Comparison of ENCODE assay signal across 22 cellular contexts in the genomic region with DNA sequence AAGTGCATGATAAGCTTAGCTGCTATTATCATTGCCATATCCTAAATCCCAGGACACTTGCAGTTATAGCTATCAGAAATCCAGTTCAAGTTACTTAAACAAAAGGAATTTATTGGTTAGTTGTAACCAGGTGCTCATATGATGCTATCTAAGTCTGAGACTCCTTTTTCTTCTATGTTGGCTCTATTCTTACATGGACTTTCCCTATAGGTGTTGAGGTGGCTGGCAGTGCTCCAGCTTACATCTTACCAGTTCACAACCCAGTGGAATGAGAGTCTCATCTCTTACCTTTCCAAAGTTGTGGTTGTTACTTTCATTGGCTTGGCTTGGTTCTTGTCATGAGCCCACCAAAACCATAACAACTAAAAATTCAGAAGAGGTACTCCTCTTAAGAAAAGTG.
DNase-seq lines count a peak whose midpoint lies in the region; TF ChIP-seq lines count a peak whose summit lies in the region.
"Had no signal": no experiment of that assay in that cellular context is flagged by ENCODE, and none has a peak within 500 bp of the region (broad histone marks: within the 10 kb centered on the region; RNA-seq: fewer than 3 reads in every experiment).

No MANE protein-coding gene starts in this region.

- no peaks in the 10 kb centered on the region for H3K36me3 ChIP-seq in smooth muscle cell (ENCODE audit: low read depth)
- no peaks in the 10 kb centered on the region for H3K36me3 ChIP-seq in vagina
- H3K36me3 ChIP-seq: esophagus muscularis mucosa, gastroesophageal sphincter, upper lobe of right lung had no signal

- TF ChIP-seq CTCF in HFFc6 (IDR thresholded peaks at IDR 0.05) (no peak), chondrocyte (IDR thresholded peaks at IDR 0.05) (no peak), smooth muscle cell (IDR thresholded peaks at IDR 0.05; ENCODE audit: borderline replicate concordance, insufficient read depth, poor library complexity, severe bottlenecking) (no peak), dorsolateral prefrontal cortex (IDR thresholded peaks at IDR 0.05 in 54 of 56, conservative IDR thresholded peaks at IDR 0.05 in 2 of 56; ENCODE audit: low read depth in 1 of 56, partially characterized antibody in 56 of 56) (no peak), vagina (IDR thresholded peaks at IDR 0.05) (no peak)

- intact Hi-C loops in dorsolateral prefrontal cortex (cut with DNase I), result no loop called here
- intact Hi-C loops in vagina (cut with DNase I), result no loop called here

- H3F3A ChIP-seq in smooth muscle cell (ENCODE audit: low read depth), result peaks cover 14% of the 10 kb centered on the region

- no peak for TF ChIP-seq POLR2A in vagina (IDR thresholded peaks at IDR 0.05)

- H3K4me3 Mint-ChIP-seq in HFFc6 (peak overlapping the region; percentile 20), chondrocyte (ENCODE audit: unreplicated experiment) (no peak overlapping the region)
- H3K4me3 Mint-ChIP-seq: central memory CD8-positive, alpha-beta T cell; IgD-negative memory B cell had no signal

- peaks cover 20% of the 10 kb centered on the region for H3K36me3 Mint-ChIP-seq in HFFc6 (ENCODE audit: low read depth)
- no peaks in the 10 kb centered on the region for H3K36me3 Mint-ChIP-seq in chondrocyte (ENCODE audit: low read depth)

- H3K4me2 ChIP-seq in smooth muscle cell, result peak overlapping the region; percentile 67

- H3K27me3 ChIP-seq in smooth muscle cell (ENCODE audit: low read depth) (no peaks in the 10 kb centered on the region), dorsolateral prefrontal cortex (peaks cover 0 to 3% (median 0%) of the 10 kb centered on the region in 45 donors), vagina (no peaks in the 10 kb centered on the region)
- H3K27me3 ChIP-seq: esophagus muscularis mucosa, gastroesophageal sphincter, upper lobe of right lung had no signal

- H3K4me1 ChIP-seq in smooth muscle cell (ENCODE audit: low read depth) (peaks cover 3% of the 10 kb centered on the region), vagina (no peaks in the 10 kb centered on the region)
- H3K4me1 ChIP-seq: upper lobe of right lung had no signal

- H4K20me1 ChIP-seq in smooth muscle cell (ENCODE audit: low read depth), result no peaks in the 10 kb centered on the region

- no peak overlapping the region for H3K9ac ChIP-seq in smooth muscle cell (ENCODE audit: low read depth)

- H3K27ac Mint-ChIP-seq in HFFc6, result peak overlapping the region; percentile 79; the same call in 1 of the 2 replicates
- H3K27ac Mint-ChIP-seq in chondrocyte (ENCODE audit: unreplicated experiment), result peak overlapping the region; percentile 85
- H3K27ac Mint-ChIP-seq: IgD-negative memory B cell had no signal

- no peaks in the 10 kb centered on the region for H3K9me3 Mint-ChIP-seq in HFFc6
- peaks cover 3% of the 10 kb centered on the region for H3K9me3 Mint-ChIP-seq in chondrocyte (ENCODE audit: low read depth)
- H3K9me3 Mint-ChIP-seq: central memory CD8-positive, alpha-beta T cell; IgD-negative memory B cell had no signal

- H3K27me3 Mint-ChIP-seq in HFFc6 (ENCODE audit: insufficient read depth), result no peaks in the 10 kb centered on the region; the same call in 1 of the 2 replicates
- no peaks in the 10 kb centered on the region for H3K27me3 Mint-ChIP-seq in chondrocyte (ENCODE audit: low read depth)

- peaks cover 65% of the 10 kb centered on the region for H3K4me1 Mint-ChIP-seq in HFFc6 (ENCODE audit: low read depth)
- H3K4me1 Mint-ChIP-seq in chondrocyte (ENCODE audit: low read depth), result peaks cover 48% of the 10 kb centered on the region
- H3K4me1 Mint-ChIP-seq: central memory CD8-positive, alpha-beta T cell; IgD-negative memory B cell had no signal

- no peak overlapping the region for H3K4me3 ChIP-seq in smooth muscle cell
- H3K4me3 ChIP-seq in dorsolateral prefrontal cortex, result no peak overlapping the region
- H3K4me3 ChIP-seq in vagina, result no peak overlapping the region
- H3K4me3 ChIP-seq: esophagus muscularis mucosa, gastroesophageal sphincter, upper lobe of right lung had no signal

- DNase-seq in activated T-cell treated with anti-CD3 and anti-CD28 coated beads, Interleukin-2, amount 50 U/mL, for 48 hours, result peak; percentile 26 to 28
- no peak for DNase-seq in activated T-cell treated with anti-CD3 and anti-CD28 coated beads, Interleukin-2, amount 50 U/mL, for 1 hour
- DNase-seq in HFFc6, result no peak
- no peak for DNase-seq in chondrocyte (ENCODE audit: low spot score)
- no peak for DNase-seq in smooth muscle cell (lab: John Stamatoyannopoulos, UW; ENCODE audit: unreplicated experiment)
- DNase-seq in dorsolateral prefrontal cortex, result no peak
- DNase-seq in vagina (ENCODE audit: extremely low spot score in 2 of 2), result no peak
- DNase-seq in NCI-H226, result no peak
- DNase-seq: activated gamma-delta T cell treated with Interleukin-2 at 50 U/mL for 16 hours, aorta, EL, hypothalamus, NCI-H2081 treated with DMSO at 0.1 percent for 48 hours, NCI-H446, OCI-M1, SHP77, substantia nigra, upper lobe of right lung had no signal

- no peaks in the 10 kb centered on the region for H3K9me3 ChIP-seq in smooth muscle cell (replicated peaks; ENCODE audit: low read depth)
- no peaks in the 10 kb centered on the region for H3K9me3 ChIP-seq in vagina
- H3K9me3 ChIP-seq: esophagus muscularis mucosa, gastroesophageal sphincter, upper lobe of right lung had no signal

- H3K27ac ChIP-seq in smooth muscle cell (ENCODE audit: low read depth) (peak overlapping the region; percentile 90), dorsolateral prefrontal cortex (no peak overlapping the region), vagina (no peak overlapping the region)
- H3K27ac ChIP-seq: esophagus muscularis mucosa, gastroesophageal sphincter, upper lobe of right lung had no signal

- no peaks in the 10 kb centered on the region for H3K79me2 ChIP-seq in smooth muscle cell (ENCODE audit: low read depth)

- H2AFZ ChIP-seq in smooth muscle cell (ENCODE audit: low read depth), result no peak overlapping the region

Comparison
In these comparisons a context has a peak if more than half of its experiments do, and no peak if none do; other contexts are left out.
1. DNase-seq: peak in activated T-cell treated with anti-CD3 and anti-CD28 coated beads, Interleukin-2, amount 50 U/mL, for 48 hours (2 of 2); none in activated T-cell treated with anti-CD3 and anti-CD28 coated beads, Interleukin-2, amount 50 U/mL, for 1 hour (single experiment), HFFc6 (single experiment), chondrocyte (single experiment), smooth muscle cell (single experiment), dorsolateral prefrontal cortex (0 of 10), vagina (0 of 2) and NCI-H226 (single experiment).